27 cellular contexts compared by ENCODE assay signal in genomic region chr6:45928721-45929305, GRCh38.
"Had no signal": no experiment of that assay in that cellular context is flagged by ENCODE, and none has a peak within 500 bp of the region (broad histone marks: within the 10 kb centered on the region; RNA-seq: fewer than 3 reads in every experiment).

No MANE protein-coding gene starts in this region.

- H3K4me3 Mint-ChIP-seq: naive thymus-derived CD4-positive, alpha-beta T cell; stimulated activated effector memory CD8-positive, alpha-beta T cell treated with anti-CD3 and anti-CD28 coated beads, Interleukin-12 subunit alpha, Interleukin-12 subunit beta, amount 100 ng/mL, for 72 hours had no signal

- H3K9ac ChIP-seq: parathyroid adenoma had no signal

- H3K9me3 Mint-ChIP-seq: naive thymus-derived CD4-positive, alpha-beta T cell; stimulated activated effector memory CD8-positive, alpha-beta T cell treated with anti-CD3 and anti-CD28 coated beads, Interleukin-12 subunit alpha, Interleukin-12 subunit beta, amount 100 ng/mL, for 72 hours had no signal

- H3K9me3 ChIP-seq: esophagus muscularis mucosa, gastroesophageal sphincter, heart left ventricle, neutrophil, right lobe of liver, stomach, thyroid gland, vagina had no signal

- H3K36me3 Mint-ChIP-seq: naive thymus-derived CD4-positive, alpha-beta T cell; stimulated activated effector memory CD8-positive, alpha-beta T cell treated with anti-CD3 and anti-CD28 coated beads, Interleukin-12 subunit alpha, Interleukin-12 subunit beta, amount 100 ng/mL, for 72 hours had no signal

- DNase-seq: dermis blood vessel endothelial cell; effector memory CD4-positive, alpha-beta T cell; foreskin keratinocyte; heart left ventricle; kidney; mesendoderm; midbrain; naive thymus-derived CD4-positive, alpha-beta T cell; right lobe of liver; small intestine; stimulated activated CD4-positive, alpha-beta T cell treated with anti-CD3 and anti-CD28 coated beads, Interleukin-12 subunit alpha, Interleukin-12 subunit beta, amount 100 ng/mL, for 4 hours; stimulated activated CD4-positive, alpha-beta T cell treated with anti-CD3 and anti-CD28 coated beads, Interleukin-2, amount 100 ng/mL, for 24 hours; stimulated activated CD4-positive, alpha-beta T cell treated with anti-CD3 and anti-CD28 coated beads, Interleukin-4, amount 100 ng/mL, for 24 hours; stimulated activated naive CD4-positive, alpha-beta T cell treated with Interleukin-2 at 50 U/mL for 16 hours; stomach; thyroid gland; trophoblast cell had no signal

- FAIRE-seq: endothelial cell of umbilical vein, kidney, small intestine had no signal

- H3K4me1 ChIP-seq: foreskin keratinocyte, parathyroid adenoma, right lobe of liver, thyroid gland had no signal

- H3K27me3 ChIP-seq: esophagus muscularis mucosa, foreskin keratinocyte, heart left ventricle, hepatocyte, neutrophil, right lobe of liver, thyroid gland, vagina had no signal

- H3K27ac Mint-ChIP-seq: naive thymus-derived CD4-positive, alpha-beta T cell; progenitor cell of endocrine pancreas; stimulated activated effector memory CD8-positive, alpha-beta T cell treated with anti-CD3 and anti-CD28 coated beads, Interleukin-12 subunit alpha, Interleukin-12 subunit beta, amount 100 ng/mL, for 72 hours had no signal

- H3K27ac ChIP-seq: coronary artery, esophagus muscularis mucosa, foreskin keratinocyte, gastroesophageal sphincter, hepatocyte, neutrophil, parathyroid adenoma, right lobe of liver, stomach, thyroid gland, vagina had no signal

- H3K4me2 ChIP-seq: hepatocyte had no signal

- H2AFZ ChIP-seq: hepatocyte, parathyroid adenoma had no signal

- H3K4me3 ChIP-seq: coronary artery, esophagus muscularis mucosa, gastroesophageal sphincter, heart left ventricle, hepatocyte, right lobe of liver, stomach, thyroid gland, vagina had no signal

- H3K36me3 ChIP-seq: gastroesophageal sphincter, neutrophil, right lobe of liver, stomach, thyroid gland, vagina had no signal
